Comparison of ENCODE assay signal across 15 cellular contexts in the genomic region with DNA sequence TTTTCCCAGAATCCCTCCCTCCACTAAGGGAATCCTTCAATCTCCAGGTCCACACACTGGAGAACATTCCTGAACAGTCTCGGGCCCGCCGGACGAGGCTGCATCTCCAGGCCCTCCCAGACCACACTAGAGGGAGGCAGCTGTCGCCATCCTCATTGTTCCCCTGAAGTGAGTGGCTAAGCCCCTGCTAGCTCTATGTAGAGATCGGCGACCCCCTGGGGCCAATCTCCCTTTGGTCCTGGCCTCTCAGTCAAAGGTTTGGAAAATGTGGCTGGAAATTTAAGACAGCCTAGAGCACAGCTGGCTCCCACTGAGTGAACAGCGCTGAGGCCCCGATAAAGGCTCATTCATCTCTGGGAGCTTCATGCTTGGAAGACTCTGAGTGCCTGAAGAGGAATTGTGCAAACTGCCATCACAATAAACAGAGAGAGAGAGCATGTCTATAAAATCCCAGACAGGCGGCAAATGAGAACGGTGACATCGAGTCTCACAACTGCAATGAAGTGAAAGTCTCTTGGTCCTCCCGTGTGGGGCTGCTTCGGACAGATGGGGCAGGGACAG.
"Had no signal": no experiment of that assay in that cellular context is flagged by ENCODE, and none has a peak within 500 bp of the region (broad histone marks: within the 10 kb centered on the region; RNA-seq: fewer than 3 reads in every experiment).

No MANE protein-coding gene starts in this region.

- H3K27me3 ChIP-seq: heart left ventricle, neutrophil had no signal

- H3K27ac ChIP-seq: heart left ventricle, lower lobe of right lung, neutrophil, parathyroid adenoma, thoracic aorta had no signal

- H3K4me3 ChIP-seq: heart left ventricle, lower lobe of right lung, thoracic aorta had no signal

- H3K36me3 ChIP-seq: heart left ventricle, lower lobe of right lung, neutrophil, thoracic aorta had no signal

- ATAC-seq: activated naive CD8-positive, alpha-beta T cell treated with anti-CD3 and anti-CD28 coated beads, Interleukin-2, amount 50 U/mL, for 24 hours; activated T-helper 17 cell treated with anti-CD3 and anti-CD28 coated beads, Interleukin-2, amount 50 U/mL, for 72 hours; heart left ventricle; left cardiac atrium; lower lobe of right lung; stimulated activated effector memory CD8-positive, alpha-beta T cell treated with anti-CD3 and anti-CD28 coated beads, Interleukin-12 subunit alpha, Interleukin-12 subunit beta, amount 100 ng/mL, for 72 hours had no signal

- DNase-seq: activated CD4-positive, alpha-beta T cell treated with anti-CD3 and anti-CD28 coated beads, Interleukin-2, amount 50 U/mL, for 4 hours; activated CD4-positive, CD25-positive, alpha-beta regulatory T cell treated with anti-CD3 and anti-CD28 coated beads, Interleukin-2, amount 50 U/mL, for 72 hours; activated naive CD4-positive, alpha-beta T cell treated with anti-CD3 and anti-CD28 coated beads for 36 hours; activated naive CD8-positive, alpha-beta T cell treated with anti-CD3 and anti-CD28 coated beads, Interleukin-2, amount 50 U/mL, for 24 hours; aorta; cortex of kidney; effector CD8-positive, alpha-beta T cell; heart left ventricle; left cardiac atrium; lower lobe of right lung had no signal
